19 cellular contexts compared by ENCODE assay signal in the genomic region with DNA sequence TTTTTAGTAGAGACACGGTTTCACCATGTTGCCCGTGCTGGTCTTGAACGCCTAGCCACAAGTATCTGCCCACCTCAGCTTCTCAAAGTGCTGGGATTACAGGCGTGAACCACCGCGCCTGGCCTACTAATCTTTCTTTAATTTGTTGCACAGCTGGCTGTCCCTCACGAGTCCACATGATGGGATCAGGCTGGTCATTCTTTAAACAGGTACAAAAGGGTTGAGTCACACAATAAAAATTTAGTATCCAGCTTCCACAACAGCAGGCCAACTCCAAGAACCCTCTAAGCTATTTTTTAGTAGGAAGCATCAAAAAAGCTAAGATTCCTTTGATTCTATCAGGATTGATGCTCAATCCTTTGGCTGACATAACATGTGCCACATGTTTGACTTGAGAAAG.
"Had no signal": no experiment of that assay in that cellular context is flagged by ENCODE, and none has a peak within 500 bp of the region (broad histone marks: within the 10 kb centered on the region; RNA-seq: fewer than 3 reads in every experiment).

No MANE protein-coding gene starts in this region.

- ATAC-seq: activated T-helper 17 cell treated with anti-CD3 and anti-CD28 coated beads, Interleukin-2, amount 50 U/mL, for 72 hours; left lobe of liver; naive thymus-derived CD4-positive, alpha-beta T cell; right lobe of liver had no signal

- H3K4me2 ChIP-seq: smooth muscle cell had no signal

- H3K9me3 ChIP-seq: colonic mucosa, right lobe of liver, thoracic aorta had no signal

- H3K4me1 ChIP-seq: colonic mucosa, right lobe of liver had no signal

- H3K4me3 Mint-ChIP-seq: activated T-helper 17 cell treated with anti-CD3 and anti-CD28 coated beads, Interleukin-2, amount 50 U/mL, for 72 hours; central memory CD8-positive, alpha-beta T cell; T-helper 1 cell treated with Interleukin-12 subunit alpha and Interleukin-12 subunit beta and Interleukin-4 antibody, amounts not matched to agents 30 μg/mL and 1 μg/mL, for 36 hours had no signal

- H3K36me3 ChIP-seq: colonic mucosa, thoracic aorta had no signal

- H3K9me3 Mint-ChIP-seq: activated T-helper 17 cell treated with anti-CD3 and anti-CD28 coated beads, Interleukin-2, amount 50 U/mL, for 72 hours; central memory CD8-positive, alpha-beta T cell had no signal

- DNase-seq: activated CD4-positive, alpha-beta T cell treated with anti-CD3 and anti-CD28 coated beads for 1 hour; activated CD4-positive, alpha-beta T cell treated with anti-CD3 and anti-CD28 coated beads, Interleukin-2, amount 50 U/mL, for 4 hours; activated naive CD4-positive, alpha-beta T cell treated with Interleukin-2 at 50 U/mL for 16 hours; aorta; colonic mucosa; erythroblast; foreskin melanocyte; glutamatergic neuron; hippocampal formation; naive thymus-derived CD4-positive, alpha-beta T cell; right lobe of liver; stimulated activated CD4-positive, alpha-beta T cell treated with anti-CD3 and anti-CD28 coated beads, Interleukin-4, amount 100 ng/mL, for 1 hour had no signal

- H3K4me3 ChIP-seq: colonic mucosa, right lobe of liver, smooth muscle cell, thoracic aorta had no signal

- H3K27me3 Mint-ChIP-seq: activated T-helper 17 cell treated with anti-CD3 and anti-CD28 coated beads, Interleukin-2, amount 50 U/mL, for 72 hours; central memory CD8-positive, alpha-beta T cell; naive thymus-derived CD4-positive, alpha-beta T cell had no signal

- H3K27ac ChIP-seq: colonic mucosa, right lobe of liver, thoracic aorta, VCaP had no signal

- H3K27ac Mint-ChIP-seq: T-helper 1 cell treated with Interleukin-12 subunit alpha and Interleukin-12 subunit beta and Interleukin-4 antibody, amounts not matched to agents 30 μg/mL and 1 μg/mL, for 36 hours had no signal

- H3K27me3 ChIP-seq: colonic mucosa, right lobe of liver had no signal
